In the genomic region with DNA sequence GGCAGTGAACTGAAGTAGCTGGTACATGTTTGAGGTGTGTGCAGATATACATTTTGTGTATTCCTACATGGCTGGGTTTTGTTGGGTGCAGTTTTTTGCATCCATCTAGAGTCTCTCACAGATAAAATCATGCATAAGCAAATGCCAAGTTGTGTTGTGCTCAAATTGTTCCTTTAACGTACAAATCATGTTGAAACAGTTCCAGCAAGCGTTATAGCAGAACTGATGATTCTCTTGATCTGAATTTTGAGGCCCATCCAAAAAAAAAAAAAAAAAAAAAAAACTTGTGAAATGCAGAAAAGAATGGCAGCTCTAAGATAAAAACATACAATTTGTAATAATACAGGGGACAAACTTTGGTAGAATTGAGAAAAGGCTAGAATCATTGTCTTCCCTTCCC, we compare ENCODE assay signal across 17 cellular contexts.
A peak's percentile ranks its signal among the peaks of the same experiment; 100 is the strongest.
DNase-seq lines count a peak whose midpoint lies in the region; ATAC-seq and TF ChIP-seq lines count a peak whose summit lies in the region.
"Had no signal": no experiment of that assay in that cellular context is flagged by ENCODE, and none has a peak within 500 bp of the region (broad histone marks: within the 10 kb centered on the region; RNA-seq: fewer than 3 reads in every experiment).

No MANE protein-coding gene starts in this region.

- no peak overlapping the region for H3K4me3 Mint-ChIP-seq in neural progenitor cell
- H3K4me3 Mint-ChIP-seq: CD8-positive, alpha-beta memory T cell; HFFc6 had no signal

- no peak overlapping the region for H2AFZ ChIP-seq in neural progenitor cell (replicated peaks)

- peaks cover 3% of the 10 kb centered on the region for H3K36me3 Mint-ChIP-seq in neural progenitor cell
- H3K36me3 Mint-ChIP-seq: CD8-positive, alpha-beta memory T cell had no signal

- CTCF ChIA-PET in HEK293 (lab: Yijun Ruan, JAX) = interaction anchor here (0.5 to 0.7 kb wide), 2 partner anchors 17 to 1039 kb away, joined by 4 read pairs; no protein-coding TSS in a partner anchor

- no peaks in the 10 kb centered on the region; a peak in 1 of 3 replicates for H3K36me3 ChIP-seq in HEK293 (ENCODE audit: control insufficient read depth in 2 of 2, insufficient read depth in 1 of 2, low read length in 2 of 2)
- H3K36me3 ChIP-seq in SK-N-MC (ENCODE audit: insufficient read depth, low read length) = no peaks in the 10 kb centered on the region
- no peaks in the 10 kb centered on the region for H3K36me3 ChIP-seq in neural progenitor cell
- H3K36me3 ChIP-seq in esophagus squamous epithelium = peaks cover 0 to 7% (median 0%) of the 10 kb centered on the region in 3 donors
- H3K36me3 ChIP-seq in mesendoderm (ENCODE audit: control insufficient read depth, insufficient read depth, low read length) = no peaks in the 10 kb centered on the region
- H3K36me3 ChIP-seq: BLaER1 had no signal

- H3K23ac ChIP-seq in mesendoderm (ENCODE audit: low read length) = no peak overlapping the region

- peaks cover 44% of the 10 kb centered on the region for H3K79me2 ChIP-seq in neural progenitor cell (ENCODE audit: low read depth)
- H3K79me2 ChIP-seq in mesendoderm (ENCODE audit: control insufficient read depth, insufficient read depth, low read length) = peaks cover 4% of the 10 kb centered on the region

- no peaks in the 10 kb centered on the region for H3K27me3 Mint-ChIP-seq in neural progenitor cell (ENCODE audit: insufficient read depth, low read depth)
- H3K27me3 Mint-ChIP-seq: CD8-positive, alpha-beta memory T cell had no signal

- TF ChIP-seq CTCF in HEK293 (tag by site-specific recombination; IDR thresholded peaks at IDR 0.05) (no peak), fibroblast of mammary gland (conservative IDR thresholded peaks at IDR 0.05; ENCODE audit: control insufficient read depth, insufficient read depth, low read depth, low read length) (no peak), neural progenitor cell (IDR thresholded peaks at IDR 0.05) (no peak), esophagus squamous epithelium (IDR thresholded peaks at IDR 0.05) (no peak)

- WGBS in esophagus squamous epithelium, 2 donors = 18 to 52% methylated on average over 2 of the region's 2 CpGs
- no CpG with 5 or more reads among the region's 2 CpGs for WGBS in mesendoderm (ENCODE audit: extremely low coverage, insufficient coverage, low lambda C conversion rate)

- H3K9ac ChIP-seq in SK-N-MC (ENCODE audit: insufficient read length) = no peak overlapping the region
- H3K9ac ChIP-seq in neural progenitor cell = no peak overlapping the region
- H3K9ac ChIP-seq in mesendoderm (ENCODE audit: low read length) = no peak overlapping the region
- H3K9ac ChIP-seq: BLaER1 had no signal

- H4K8ac ChIP-seq in mesendoderm (ENCODE audit: low read depth, low read length) = no peak overlapping the region

- H3K56ac ChIP-seq in mesendoderm (ENCODE audit: low read length) = no peak overlapping the region

- no peaks in the 10 kb centered on the region for H3K4me1 ChIP-seq in HEK293 (ENCODE audit: control insufficient read depth, insufficient read depth, low read length)
- H3K4me1 ChIP-seq in neural progenitor cell = no peaks in the 10 kb centered on the region
- H3K4me1 ChIP-seq in esophagus squamous epithelium = no peaks in the 10 kb centered on the region
- no peaks in the 10 kb centered on the region for H3K4me1 ChIP-seq in mesendoderm (ENCODE audit: control insufficient read depth, low read depth, low read length)
- H3K4me1 ChIP-seq: BLaER1, Caco-2, HAP-1 had no signal

- no peak overlapping the region for H4K5ac ChIP-seq in mesendoderm (ENCODE audit: low read length)

- H2AK5ac ChIP-seq in mesendoderm (ENCODE audit: low read length) = no peak overlapping the region

- H3K4ac ChIP-seq in mesendoderm (ENCODE audit: low read depth, low read length) = no peak overlapping the region

- H2BK5ac ChIP-seq in mesendoderm (ENCODE audit: low read length) = no peak overlapping the region

- H2BK120ac ChIP-seq in mesendoderm (ENCODE audit: low read depth, low read length) = no peak overlapping the region

- peaks cover 4% of the 10 kb centered on the region for H3F3A ChIP-seq in neural progenitor cell (ENCODE audit: low read depth)

- no peak for ATAC-seq in HG03432 (IDR thresholded peaks at IDR 0.05; ENCODE audit: unreplicated experiment)
- ATAC-seq: A549 had no signal

- H3K4me3 ChIP-seq in HEK293 (ENCODE audit: low read depth, low read length) (no peak overlapping the region), SK-N-MC (no peak overlapping the region), fibroblast of mammary gland (ENCODE audit: control insufficient read depth, low read depth, low read length) (no peak overlapping the region), neural progenitor cell (no peak overlapping the region), esophagus squamous epithelium (no peak overlapping the region), mesendoderm (ENCODE audit: low read length) (no peak overlapping the region)
- H3K4me3 ChIP-seq: A549, BLaER1, HAP-1 had no signal

- DNase-seq in SK-N-MC (ENCODE audit: low read depth, low spot score) = no peak
- DNase-seq in fibroblast of mammary gland (ENCODE audit: low read depth) = peak; percentile 16
- no peak for DNase-seq in neural progenitor cell (ENCODE audit: low spot score)
- DNase-seq in esophagus squamous epithelium (lab: John Stamatoyannopoulos, UW) = no peak
- no peak for DNase-seq in mesendoderm
- DNase-seq: AML-193; Caco-2; CD8-positive, alpha-beta memory T cell; DMS53; GF-D8; HFFc6 had no signal

- H3K27me3 ChIP-seq in neural progenitor cell (no peaks in the 10 kb centered on the region), esophagus squamous epithelium (no peaks in the 10 kb centered on the region), mesendoderm (ENCODE audit: insufficient read depth, low read length, poor library complexity) (no peaks in the 10 kb centered on the region)
- H3K27me3 ChIP-seq: BLaER1 had no signal

- intact Hi-C loops in esophagus squamous epithelium (cut with DNase I) = no loop called here

- H3K9me3 ChIP-seq in HEK293 (ENCODE audit: control insufficient read depth, insufficient read depth, low read depth, low read length) = no peaks in the 10 kb centered on the region
- no peaks in the 10 kb centered on the region for H3K9me3 ChIP-seq in SK-N-MC (ENCODE audit: low read depth, low read length)
- no peaks in the 10 kb centered on the region for H3K9me3 ChIP-seq in neural progenitor cell (ENCODE audit: low read depth)
- H3K9me3 ChIP-seq in esophagus squamous epithelium = no peaks in the 10 kb centered on the region
- H3K9me3 ChIP-seq: A549, BLaER1, Caco-2, HAP-1 had no signal

- peak overlapping the region; percentile 66 for H3K27ac Mint-ChIP-seq in neural progenitor cell
- H3K27ac Mint-ChIP-seq: CD8-positive, alpha-beta memory T cell; HFFc6 had no signal

- POLR2A ChIA-PET in HEK293 (lab: Yijun Ruan, JAX) = interaction anchor here (0.8 kb wide), 1 partner anchor 15 kb away, joined by 3 read pairs; no protein-coding TSS in a partner anchor

- H3K4me1 Mint-ChIP-seq in neural progenitor cell = no peaks in the 10 kb centered on the region
- H3K4me1 Mint-ChIP-seq: CD8-positive, alpha-beta memory T cell had no signal

- H3K4me2 ChIP-seq in neural progenitor cell = no peak overlapping the region
- no peak overlapping the region for H3K4me2 ChIP-seq in mesendoderm (ENCODE audit: low read length)
- H3K4me2 ChIP-seq: A549, BLaER1 had no signal

- H3K27ac ChIP-seq in HEK293 (ENCODE audit: extremely low read depth, low read depth, low read length) = no peak overlapping the region
- H3K27ac ChIP-seq in SK-N-MC = peak overlapping the region; percentile 10; the same call in 1 of the 2 replicates
- H3K27ac ChIP-seq in neural progenitor cell = no peak overlapping the region
- H3K27ac ChIP-seq in esophagus squamous epithelium = no peak overlapping the region
- no peak overlapping the region for H3K27ac ChIP-seq in mesendoderm (ENCODE audit: low read depth, low read length)
- H3K27ac ChIP-seq: A549, BLaER1, HL-60 had no signal

- H3K79me1 ChIP-seq in mesendoderm (ENCODE audit: low read length) = peaks cover 7% of the 10 kb centered on the region

- H3K18ac ChIP-seq in mesendoderm (ENCODE audit: low read length) = no peak overlapping the region

- no peak for TF ChIP-seq POLR2A in esophagus squamous epithelium (IDR thresholded peaks at IDR 0.05)

- no peaks in the 10 kb centered on the region for H3K9me3 Mint-ChIP-seq in neural progenitor cell
- H3K9me3 Mint-ChIP-seq: CD8-positive, alpha-beta memory T cell; HFFc6 had no signal

- peaks cover 8% of the 10 kb centered on the region for H4K20me1 ChIP-seq in neural progenitor cell (ENCODE audit: low read depth)
- H4K20me1 ChIP-seq: BLaER1 had no signal

- no peak overlapping the region for H2BK15ac ChIP-seq in mesendoderm (replicated peaks; ENCODE audit: low read depth)

TF ChIP-seq in HEK293, 187 proteins besides CTCF, POLR2A, EP300 and RAD21:
- TF ChIP-seq MZF1 (tag by site-specific recombination; IDR thresholded peaks at IDR 0.05; ENCODE audit: borderline replicate concordance) (no peak), ZNF362 (tag by site-specific recombination; IDR thresholded peaks at IDR 0.05) (0 out of 2 replicates have a peak, but pooled peaks have one; percentile 20)
TF ChIP-seq in HEK293: peak in this region for 1.
